24 cellular contexts compared by ENCODE assay signal in genomic region chr2:165857881-165858280, GRCh38.
A peak's percentile ranks its signal among the peaks of the same experiment; 100 is the strongest.
DNase-seq lines count a peak whose midpoint lies in the region; FAIRE-seq and TF ChIP-seq lines count a peak whose summit lies in the region.
"Had no signal": no experiment of that assay in that cellular context is flagged by ENCODE, and none has a peak within 500 bp of the region (broad histone marks: within the 10 kb centered on the region; RNA-seq: fewer than 3 reads in every experiment).

No MANE protein-coding gene starts in this region.

- no peaks in the 10 kb centered on the region for H3K36me3 ChIP-seq in BE2C
- H3K36me3 ChIP-seq: stomach, tibial artery had no signal

- peaks cover 7% of the 10 kb centered on the region for H3K4me1 Mint-ChIP-seq in nephron
- H3K4me1 Mint-ChIP-seq: activated B cell treated with CpG ODN at 0.5 μM for 24 hours; activated naive CD4-positive, alpha-beta T cell treated with anti-CD3 and anti-CD28 coated beads, Interleukin-2, amount 10 ng/mL, durations not matched to agents 7 days and 5 days had no signal

- no peak for TF ChIP-seq POLR2A in GM12892 (IDR thresholded peaks at IDR 0.05; ENCODE audit: low read depth, low read length)

- no peaks in the 10 kb centered on the region; the same call in 1 of the 2 replicates for H3K4me1 ChIP-seq in BE2C
- H3K4me1 ChIP-seq: stomach, tibial artery had no signal

- H3K9me3 ChIP-seq in BE2C: no peaks in the 10 kb centered on the region

- no peaks in the 10 kb centered on the region for H3K27me3 ChIP-seq in BE2C
- H3K27me3 ChIP-seq: stomach, tibial artery had no signal

- H3K4me3 Mint-ChIP-seq in nephron: no peak overlapping the region
- H3K4me3 Mint-ChIP-seq: activated B cell treated with CpG ODN at 0.5 μM for 24 hours; activated CD4-positive, alpha-beta memory T cell treated with anti-CD3 and anti-CD28 coated beads for 36 hours; activated naive CD4-positive, alpha-beta T cell treated with anti-CD3 and anti-CD28 coated beads, Interleukin-2, amount 10 ng/mL, durations not matched to agents 7 days and 5 days; effector memory CD8-positive, alpha-beta T cell; naive B cell had no signal

- TF ChIP-seq CTCF in AG10803 (conservative IDR thresholded peaks at IDR 0.05; ENCODE audit: low read length) (no peak), nephron (IDR thresholded peaks at IDR 0.05; ENCODE audit: unreplicated experiment in 3 of 3) (no peak), BE2C (IDR thresholded peaks at IDR 0.05; ENCODE audit: low read depth, low read length) (no peak)

- peak overlapping the region; percentile 6 to 82 (median 28) for H3K27ac Mint-ChIP-seq in nephron
- H3K27ac Mint-ChIP-seq: activated B cell treated with CpG ODN at 0.5 μM for 24 hours; activated CD4-positive, alpha-beta memory T cell treated with anti-CD3 and anti-CD28 coated beads for 36 hours; activated naive CD4-positive, alpha-beta T cell treated with anti-CD3 and anti-CD28 coated beads, Interleukin-2, amount 10 ng/mL, durations not matched to agents 7 days and 5 days; effector memory CD8-positive, alpha-beta T cell had no signal

- DNase-seq in AG10803 (ENCODE audit: low read depth): peak; percentile 13
- peak; percentile 89 for DNase-seq in NCI-H2171 treated with DMSO at 0.1 percent for 48 hours (lab: John Stamatoyannopoulos, UW)
- DNase-seq in fibroblast of gingiva (ENCODE audit: low read depth): peak; percentile 95
- no peak for DNase-seq in BE2C
- no peak for DNase-seq in NK-92 treated with Interleukin-12 subunit alpha and Interleukin-12 subunit beta, amount 100 ng/mL, for 24 hours (lab: John Stamatoyannopoulos, UW)
- DNase-seq in GM12892 (ENCODE audit: insufficient read length): no peak
- DNase-seq: activated B cell treated with CpG ODN at 0.5 μM for 24 hours; activated CD4-positive, alpha-beta memory T cell treated with anti-CD3 and anti-CD28 coated beads for 36 hours; activated CD8-positive, alpha-beta memory T cell treated with anti-CD3 and anti-CD28 coated beads, Interleukin-2, amount 50 U/mL, for 4 hours; activated naive CD4-positive, alpha-beta T cell treated with anti-CD3 and anti-CD28 coated beads, Interleukin-2, amount 10 ng/mL, durations not matched to agents 7 days and 5 days; C1 segment of cervical spinal cord; effector memory CD8-positive, alpha-beta T cell; KG1; left ventricle myocardium superior; MM.1S; naive B cell; NCI-H1417 treated with DMSO at 0.1 percent for 48 hours; nucleus accumbens; stomach; tibial artery had no signal

- FAIRE-seq in GM12892 (lab: Jason Lieb, UNC): no peak
- FAIRE-seq: bronchial epithelial cell, keratinocyte had no signal

- peaks cover 54% of the 10 kb centered on the region for H3K36me3 Mint-ChIP-seq in nephron (ENCODE audit: low read depth)

- H3K9me3 Mint-ChIP-seq in nephron: peaks cover 49% of the 10 kb centered on the region

- H3K27me3 Mint-ChIP-seq in nephron (ENCODE audit: low read depth): no peaks in the 10 kb centered on the region
- H3K27me3 Mint-ChIP-seq: activated B cell treated with CpG ODN at 0.5 μM for 24 hours; activated CD4-positive, alpha-beta memory T cell treated with anti-CD3 and anti-CD28 coated beads for 36 hours; activated naive CD4-positive, alpha-beta T cell treated with anti-CD3 and anti-CD28 coated beads, Interleukin-2, amount 10 ng/mL, durations not matched to agents 7 days and 5 days; effector memory CD8-positive, alpha-beta T cell; naive B cell had no signal

- H3K4me3 ChIP-seq in AG10803 (ENCODE audit: low read length) (no peak overlapping the region), BE2C (ENCODE audit: low read depth, low read length) (no peak overlapping the region)
- H3K4me3 ChIP-seq: coronary artery, stomach, tibial artery had no signal

Comparison
In these comparisons a context has a peak if more than half of its experiments do, and no peak if none do; other contexts are left out.
1. DNase-seq: peak in AG10803 (single experiment), NCI-H2171 treated with DMSO at 0.1 percent for 48 hours (single experiment) and fibroblast of gingiva (single experiment); none in BE2C (single experiment), NK-92 treated with Interleukin-12 subunit alpha and Interleukin-12 subunit beta, amount 100 ng/mL, for 24 hours (single experiment) and GM12892 (single experiment).